ENCODE assay signal across 8 cellular contexts in the genomic region with DNA sequence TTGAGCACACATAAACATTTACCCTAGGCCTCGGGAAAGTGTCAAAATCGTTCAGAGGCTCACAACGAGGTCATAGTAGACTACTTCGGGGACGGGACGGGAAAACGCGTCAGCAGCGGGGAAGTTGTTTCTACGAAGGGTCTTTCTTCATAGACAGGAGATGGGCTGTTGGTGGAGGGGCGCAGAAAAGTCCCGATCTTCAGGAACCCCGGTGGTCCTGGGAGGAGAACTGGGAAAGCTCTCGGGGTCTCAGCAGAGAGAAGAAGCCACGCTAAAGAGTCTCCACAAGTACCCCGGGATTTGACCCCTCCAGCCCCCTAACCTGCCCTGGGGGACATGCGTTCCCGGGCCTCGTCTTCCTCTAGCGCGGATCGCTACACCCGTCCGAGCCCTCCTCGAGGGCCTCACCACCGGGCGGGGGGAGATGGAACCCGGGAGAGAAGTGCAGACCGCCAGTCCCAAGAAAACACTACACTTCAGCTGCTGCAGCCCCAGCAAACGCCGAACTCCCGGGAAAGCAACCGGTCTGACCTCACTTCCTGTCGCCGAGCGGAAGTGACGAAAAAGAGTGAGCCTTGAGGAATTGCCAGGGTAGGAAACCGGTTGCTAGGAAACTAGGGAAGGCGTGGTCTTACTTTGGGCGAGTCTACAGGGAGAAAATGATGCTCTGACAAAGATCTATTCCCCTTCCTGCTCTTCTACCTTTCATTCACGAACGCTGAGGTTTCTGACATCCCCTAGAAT. TPM values are rescaled to one million over a fixed set of nuclear protein-coding genes. Genes with fewer than 3 reads are reported as not detected.
DNase-seq lines count a peak whose midpoint lies in the region; ATAC-seq and TF ChIP-seq lines count a peak whose summit lies in the region.

Gene PIK3R4, minus strand, starts transcription at position 534 of the 744 bp plus-strand sequence. CDS start 1,611 bp downstream, outside the sequence.

- peak within 1 kb of the TSS; percentile 80 for H3K4me3 ChIP-seq in SU-DHL-6 (ENCODE audit: insufficient read depth, low read length, poor library complexity, severe bottlenecking)
- peak within 1 kb of the TSS; percentile 96 for H3K4me3 ChIP-seq in thymus (ENCODE audit: low read length)

- H2AFZ ChIP-seq in SU-DHL-6 (ENCODE audit: low read depth, low read length, severe bottlenecking) = peak within 1 kb of the TSS; percentile 84

- H3K27ac Mint-ChIP-seq in activated naive CD8-positive, alpha-beta T cell treated with anti-CD3 and anti-CD28 coated beads, Interleukin-2, amount 10 ng/mL, durations not matched to agents 7 days and 5 days = peak within 1 kb of the TSS; percentile 95
- peak within 1 kb of the TSS; percentile 97 for H3K27ac Mint-ChIP-seq in osteocyte (ENCODE audit: unreplicated experiment)

- POLR2A ChIA-PET in activated naive CD8-positive, alpha-beta T cell treated with anti-CD3 and anti-CD28 coated beads, Interleukin-2, amount 10 ng/mL, durations not matched to agents 7 days and 5 days (lab: Charles Lee) = interaction anchor here (0.9 to 2.6 kb wide), 5 partner anchors 8 to 147 kb away, joined by 3 to 36 read pairs (median 3); partner anchors contain the start of gene ATP2C1

- peaks cover 12% of the 10 kb centered on the region for H3F3A ChIP-seq in SU-DHL-6 (ENCODE audit: insufficient read depth)

- no peaks in the 10 kb centered on the region for H3K27me3 Mint-ChIP-seq in activated naive CD8-positive, alpha-beta T cell treated with anti-CD3 and anti-CD28 coated beads, Interleukin-2, amount 10 ng/mL, durations not matched to agents 7 days and 5 days
- H3K27me3 Mint-ChIP-seq in osteocyte (ENCODE audit: unreplicated experiment) = no peaks in the 10 kb centered on the region

- peak within 1 kb of the TSS; percentile 77 for H3K9ac ChIP-seq in SU-DHL-6 (ENCODE audit: low read length)

- intact Hi-C loops in head of caudate nucleus (cut with DNase I) = loop anchor here (5.0 kb wide), 1 partner anchor 146 kb away; the partner anchor contains the start of gene ATP2C1

- DNase-seq in NCI-H128 (lab: John Stamatoyannopoulos, UW; ENCODE audit: unreplicated experiment) (peak; percentile 94), head of caudate nucleus (peak; percentile 91 to 99 (median 98)), osteocyte (ENCODE audit: extremely low spot score, unreplicated experiment) (peak; percentile 97)
- peak; percentile 86 for DNase-seq in activated naive CD8-positive, alpha-beta T cell treated with anti-CD3 and anti-CD28 coated beads, Interleukin-2, amount 10 ng/mL, durations not matched to agents 7 days and 5 days

- H3K79me2 ChIP-seq in SU-DHL-6 (ENCODE audit: insufficient read depth, low read length) = peaks cover 48% of the 10 kb centered on the region

- peak within 1 kb of the TSS; percentile 99 for H3K4me2 ChIP-seq in SU-DHL-6 (ENCODE audit: low read depth, low read length, poor library complexity, severe bottlenecking)

- H3K36me3 Mint-ChIP-seq in activated naive CD8-positive, alpha-beta T cell treated with anti-CD3 and anti-CD28 coated beads, Interleukin-2, amount 10 ng/mL, durations not matched to agents 7 days and 5 days = peaks cover 20% of the 10 kb centered on the region
- peaks cover 14% of the 10 kb centered on the region for H3K36me3 Mint-ChIP-seq in osteocyte (ENCODE audit: unreplicated experiment)

- H3K4me1 Mint-ChIP-seq in activated naive CD8-positive, alpha-beta T cell treated with anti-CD3 and anti-CD28 coated beads, Interleukin-2, amount 10 ng/mL, durations not matched to agents 7 days and 5 days = peaks cover 32% of the 10 kb centered on the region
- peaks cover 34% of the 10 kb centered on the region for H3K4me1 Mint-ChIP-seq in osteocyte (ENCODE audit: unreplicated experiment)

- H3K4me3 Mint-ChIP-seq in activated naive CD8-positive, alpha-beta T cell treated with anti-CD3 and anti-CD28 coated beads, Interleukin-2, amount 10 ng/mL, durations not matched to agents 7 days and 5 days = peak within 1 kb of the TSS; percentile 92
- H3K4me3 Mint-ChIP-seq in osteocyte (ENCODE audit: unreplicated experiment) = peak within 1 kb of the TSS; percentile 90

- WGBS in thymus = under 1% methylated on average over 42 of the region's 42 CpGs

- H3K36me3 ChIP-seq in SU-DHL-6 (ENCODE audit: low read length) = peaks cover 5% of the 10 kb centered on the region; the same call in 1 of the 2 replicates
- peaks cover 7% of the 10 kb centered on the region for H3K36me3 ChIP-seq in thymus (ENCODE audit: control insufficient read depth, insufficient read depth)

- ATAC-seq in HG02678 (IDR thresholded peaks at IDR 0.05; ENCODE audit: unreplicated experiment) = peak; percentile 93
- ATAC-seq in activated naive CD8-positive, alpha-beta T cell treated with anti-CD3 and anti-CD28 coated beads, Interleukin-2, amount 10 ng/mL, durations not matched to agents 7 days and 5 days (ENCODE audit: low read depth) = peak; percentile 76

- H3K9me3 ChIP-seq in SU-DHL-6 (ENCODE audit: insufficient read depth, low read length) = no peaks in the 10 kb centered on the region
- H3K9me3 ChIP-seq in thymus (ENCODE audit: control insufficient read depth) = no peaks in the 10 kb centered on the region

- TF ChIP-seq POLR2A in GM10847 (IDR thresholded peaks at IDR 0.05; ENCODE audit: extremely low read depth, insufficient read length) = peak; percentile 68

- no peaks in the 10 kb centered on the region for H3K9me2 ChIP-seq in SU-DHL-6 (replicated peaks; ENCODE audit: insufficient read depth, low read length)

- no peaks in the 10 kb centered on the region for H3K9me3 Mint-ChIP-seq in activated naive CD8-positive, alpha-beta T cell treated with anti-CD3 and anti-CD28 coated beads, Interleukin-2, amount 10 ng/mL, durations not matched to agents 7 days and 5 days
- H3K9me3 Mint-ChIP-seq in osteocyte (ENCODE audit: unreplicated experiment) = no peaks in the 10 kb centered on the region

- H3K27me3 ChIP-seq in SU-DHL-6 (ENCODE audit: low read length) = no peaks in the 10 kb centered on the region
- H3K27me3 ChIP-seq in thymus (ENCODE audit: control insufficient read depth, insufficient read depth) = no peaks in the 10 kb centered on the region

- H3K4me1 ChIP-seq in thymus (ENCODE audit: control insufficient read depth, insufficient read depth, low read length) = peaks cover 7% of the 10 kb centered on the region

- H4K20me1 ChIP-seq in SU-DHL-6 (ENCODE audit: low read depth, low read length) = no peaks in the 10 kb centered on the region

- H3K27ac ChIP-seq in SU-DHL-6 (ENCODE audit: low read depth, low read length) (peak within 1 kb of the TSS; percentile 40; the same call in 1 of the 2 replicates), thymus (ENCODE audit: low read depth) (peak within 1 kb of the TSS; percentile 95)

- no peak for TF ChIP-seq CTCF in SU-DHL-6 (IDR thresholded peaks at IDR 0.05; ENCODE audit: insufficient read depth, low read length, poor library complexity, severe bottlenecking)
- no peak for TF ChIP-seq CTCF in osteocyte (IDR thresholded peaks at IDR 0.05)

RNA-seq across cellular contexts. Expression of gene PIK3R4, which starts in this region (rescaled TPM):
- total RNA-seq in activated naive CD8-positive, alpha-beta T cell treated with anti-CD3 and anti-CD28 coated beads, Interleukin-2, amount 10 ng/mL, durations not matched to agents 7 days and 5 days = 10 to 100 TPM; 26.2 to 31.6 TPM
- 21.1 and 21.9 TPM in 2 replicates for total RNA-seq in osteocyte
- 48.1 TPM for polyA plus RNA-seq in thymus

Comparison
In these comparisons a context has a peak if more than half of its experiments do, and no peak if none do; other contexts are left out.
1. Peak in every context shown above with its lines: DNase-seq, ATAC-seq, H3K4me3 ChIP-seq and H3K27ac ChIP-seq.